11 cellular contexts compared by ENCODE assay signal in the genomic region with DNA sequence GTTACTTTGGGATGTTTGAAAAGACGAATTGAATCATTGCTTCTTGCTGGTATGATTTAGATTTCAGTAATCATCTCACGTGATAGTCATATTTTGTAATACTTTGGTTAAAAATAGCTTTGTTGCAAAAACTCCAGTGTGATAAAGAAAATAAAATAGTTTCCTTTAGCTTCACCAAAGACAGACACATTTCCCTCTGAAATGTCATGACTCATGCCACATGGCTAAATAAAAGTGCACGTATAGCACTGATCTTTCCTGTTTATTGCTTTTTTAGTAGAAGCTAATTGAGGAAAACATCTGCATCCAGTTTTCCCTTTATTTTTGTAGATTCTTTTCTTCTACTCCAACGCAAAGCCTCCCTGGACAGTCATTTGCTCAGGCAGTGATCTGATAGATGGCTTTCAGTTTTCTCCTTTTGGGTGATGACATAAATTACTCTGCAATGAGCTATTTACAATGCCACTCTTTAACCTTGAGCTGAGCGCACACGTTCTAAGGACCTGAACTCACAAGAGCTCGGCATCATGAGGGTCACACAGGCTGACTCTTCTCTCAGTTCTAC.
DNase-seq lines count a peak whose midpoint lies in the region; ATAC-seq and TF ChIP-seq lines count a peak whose summit lies in the region.
"Had no signal": no experiment of that assay in that cellular context is flagged by ENCODE, and none has a peak within 500 bp of the region (broad histone marks: within the 10 kb centered on the region; RNA-seq: fewer than 3 reads in every experiment).

No MANE protein-coding gene starts in this region.

- H3K9me3 ChIP-seq in IMR-90 (ENCODE audit: control insufficient read depth, insufficient read depth, low read length) = no peaks in the 10 kb centered on the region
- H3K9me3 ChIP-seq in breast epithelium = no peaks in the 10 kb centered on the region
- no peaks in the 10 kb centered on the region for H3K9me3 ChIP-seq in transverse colon
- H3K9me3 ChIP-seq: sigmoid colon had no signal

- H3K56ac ChIP-seq in IMR-90 (ENCODE audit: extremely low read depth, insufficient read depth, low read length) = peak overlapping the region; percentile 95

- H2BK5ac ChIP-seq in IMR-90 (ENCODE audit: low read depth, low read length, poor library complexity, severe bottlenecking) = peak overlapping the region; percentile 99

- peak overlapping the region; percentile 94 for H3K14ac ChIP-seq in IMR-90 (replicated peaks; ENCODE audit: low read depth, low read length)

- no peak for TF ChIP-seq EP300 in transverse colon (IDR thresholded peaks at IDR 0.05; ENCODE audit: low read depth)

- no peak for TF ChIP-seq CTCF in IMR-90 (conservative IDR thresholded peaks at IDR 0.05; ENCODE audit: low read depth, low read length)
- no peak for TF ChIP-seq CTCF in breast epithelium (IDR thresholded peaks at IDR 0.05)
- TF ChIP-seq CTCF in transverse colon (IDR thresholded peaks at IDR 0.05) = no peak

- in situ Hi-C loops in IMR-90 (cut with MboI; ENCODE audit: low sequenced_read_pairs) = no loop called here
- in situ Hi-C loops in transverse colon (cut with MboI; ENCODE audit: low pct_ligation_motif_present in 1 of 4, low pct_unique_long_range_greater_than_20kb in 1 of 4, low sequenced_read_pairs in 3 of 4) = no loop called here

- no peaks in the 10 kb centered on the region for H3K36me3 Mint-ChIP-seq in stimulated activated naive B cell treated with anti-CD40 and anti-IgM and Interleukin-4, amounts not matched to agents 10 μg/mL and 1 μg/mL and 100 μg/mL, for 72 hours

- H3K79me1 ChIP-seq in IMR-90 (ENCODE audit: low read depth in 1 of 2, low read length in 2 of 2) = peaks cover 39 to 69% of the 10 kb centered on the region in 2 experiments; a peak in 3 of 4 replicates

- H3K36me3 ChIP-seq in IMR-90 (ENCODE audit: control insufficient read depth, insufficient read depth, low read length) (no peaks in the 10 kb centered on the region), breast epithelium (no peaks in the 10 kb centered on the region), transverse colon (no peaks in the 10 kb centered on the region)
- H3K36me3 ChIP-seq: sigmoid colon had no signal

- H2AK5ac ChIP-seq in IMR-90 (ENCODE audit: low read depth, low read length) = peak overlapping the region; percentile 100

- peak overlapping the region; percentile 96 for H2BK20ac ChIP-seq in IMR-90 (ENCODE audit: low read depth, low read length)

- peak overlapping the region; percentile 98 for H4K5ac ChIP-seq in IMR-90 (ENCODE audit: low read depth, low read length)

- H3K27ac Mint-ChIP-seq in stimulated activated naive B cell treated with anti-CD40 and anti-IgM and Interleukin-4, amounts not matched to agents 10 μg/mL and 1 μg/mL and 100 μg/mL, for 72 hours = no peak overlapping the region

- peak overlapping the region; percentile 99 for H3K4ac ChIP-seq in IMR-90 (ENCODE audit: low read depth, low read length)

- peaks cover 50% of the 10 kb centered on the region for H3K4me1 ChIP-seq in IMR-90 (ENCODE audit: control insufficient read depth, insufficient read depth, low read length)
- H3K4me1 ChIP-seq in breast epithelium = no peaks in the 10 kb centered on the region
- peaks cover 0 to 11% (median 2%) of the 10 kb centered on the region in 4 donors for H3K4me1 ChIP-seq in transverse colon

- intact Hi-C loops in IMR-90 (cut with micrococcal nuclease) (loop anchor here (10.0 kb wide), 1 partner anchor 286 kb away; the partner anchor contains the start of gene CEMIP), breast epithelium (cut with DNase I; ENCODE audit: low total_unique reads) (no loop called here), transverse colon (cut with DNase I; ENCODE audit: low total_unique reads) (loop anchor here (5.0 kb wide), 1 partner anchor 1602 kb away; no protein-coding TSS in a partner anchor)

- DNase-seq in IMR-90 (peak; percentile 93), breast epithelium (ENCODE audit: low spot score in 2 of 2) (no peak), kidney glomerular epithelial cell (lab: John Stamatoyannopoulos, UW) (peak; percentile 33), transverse colon (no peak), activated gamma-delta T cell treated with Interleukin-2 at 50 U/mL for 16 hours (no peak)
- DNase-seq in stimulated activated naive B cell treated with anti-CD40 and anti-IgM and Interleukin-4, amounts not matched to agents 10 μg/mL and 1 μg/mL and 100 μg/mL, for 72 hours = no peak
- DNase-seq: activated CD4-positive, alpha-beta T cell treated with anti-CD3 and anti-CD28 coated beads, Interleukin-2, amount 50 U/mL, for 48 hours; caudate nucleus; NCI-H1417; sigmoid colon had no signal

- no peak overlapping the region for H3K4me3 Mint-ChIP-seq in stimulated activated naive B cell treated with anti-CD40 and anti-IgM and Interleukin-4, amounts not matched to agents 10 μg/mL and 1 μg/mL and 100 μg/mL, for 72 hours

- POLR2A ChIA-PET in IMR-90 (lab: Charles Lee; ENCODE audit: unreplicated experiment) = interaction anchor here (2.0 kb wide), 1 partner anchor 9 kb away, joined by 13 read pairs; no protein-coding TSS in a partner anchor

- peak overlapping the region; percentile 99 for H3K27ac ChIP-seq in IMR-90 (ENCODE audit: insufficient read depth, low read length)
- H3K27ac ChIP-seq in breast epithelium = peak overlapping the region; percentile 76 to 84
- H3K27ac ChIP-seq in transverse colon = peak overlapping the region in 3 of 4 donors; percentile 14 to 20 (median 15)

- no peak for TF ChIP-seq RAD21 in IMR-90 (IDR thresholded peaks at IDR 0.05; ENCODE audit: low read length)

- no peak overlapping the region for H3K4me2 ChIP-seq in IMR-90 (ENCODE audit: low read depth, low read length)

- ATAC-seq in IMR-90 (ENCODE audit: low read depth) (peak; percentile 55), HG02798 (IDR thresholded peaks at IDR 0.05; ENCODE audit: poor library complexity, unreplicated experiment) (no peak)
- ATAC-seq in stimulated activated naive B cell treated with anti-CD40 and anti-IgM and Interleukin-4, amounts not matched to agents 10 μg/mL and 1 μg/mL and 100 μg/mL, for 72 hours (replicated peaks) = no peak

- H3K9me1 ChIP-seq in IMR-90 (ENCODE audit: insufficient read depth, low read length) = peaks cover 59% of the 10 kb centered on the region

- peak overlapping the region; percentile 99 for H3K18ac ChIP-seq in IMR-90 (ENCODE audit: low read depth, low read length)

- H3K4me1 Mint-ChIP-seq in stimulated activated naive B cell treated with anti-CD40 and anti-IgM and Interleukin-4, amounts not matched to agents 10 μg/mL and 1 μg/mL and 100 μg/mL, for 72 hours = peaks cover 6 to 11% of the 10 kb centered on the region in 2 donors

- peak overlapping the region; percentile 89 to 98 for H4K8ac ChIP-seq in IMR-90 (ENCODE audit: low read depth in 2 of 2, low read length in 2 of 2)

- no peaks in the 10 kb centered on the region for H4K20me1 ChIP-seq in IMR-90 (ENCODE audit: insufficient read depth, low read length)

- no peaks in the 10 kb centered on the region for H3K27me3 ChIP-seq in IMR-90 (ENCODE audit: control insufficient read depth, insufficient read depth, low read length)
- H3K27me3 ChIP-seq in breast epithelium = no peaks in the 10 kb centered on the region
- H3K27me3 ChIP-seq in transverse colon = no peaks in the 10 kb centered on the region
- H3K27me3 ChIP-seq: sigmoid colon had no signal

- H2BK15ac ChIP-seq in IMR-90 (ENCODE audit: low read depth, low read length) = peak overlapping the region; percentile 90; the same call in 2 of the 3 replicates

- H3K23ac ChIP-seq in IMR-90 (ENCODE audit: low read depth, low read length) = peak overlapping the region; percentile 88

- no peak overlapping the region for H2AFZ ChIP-seq in IMR-90 (replicated peaks; ENCODE audit: low read length, poor library complexity)

- CTCF ChIA-PET in IMR-90 (lab: Yijun Ruan, JAX) = interaction anchor here (0.6 to 2.1 kb wide), 4 partner anchors 14 to 287 kb away, joined by 3 to 13 read pairs (median 4); no protein-coding TSS in a partner anchor

- dilution Hi-C loops in IMR-90 (cut with HindIII; ENCODE audit: low sequenced_read_pairs, unreplicated experiment) = no loop called here

- no peak overlapping the region for H3K4me3 ChIP-seq in IMR-90 (ENCODE audit: insufficient read depth, low read depth, low read length)
- no peak overlapping the region for H3K4me3 ChIP-seq in breast epithelium
- no peak overlapping the region for H3K4me3 ChIP-seq in transverse colon
- H3K4me3 ChIP-seq: sigmoid colon had no signal

- H3K9me3 Mint-ChIP-seq in stimulated activated naive B cell treated with anti-CD40 and anti-IgM and Interleukin-4, amounts not matched to agents 10 μg/mL and 1 μg/mL and 100 μg/mL, for 72 hours = peaks cover 5 to 7% of the 10 kb centered on the region in 2 donors

- 39% methylated on average over 3 of the region's 7 CpGs; no CpG with 5 or more reads in 1 of the 2 experiments for WGBS in IMR-90 (ENCODE audit: extremely low coverage in 2 of 2, insufficient read length in 1 of 2), 2 experiments
- 39 to 59% methylated on average over 5 to 7 of the region's 7 CpGs for WGBS in transverse colon (ENCODE audit: low coverage in 1 of 2), 2 donors

- peak overlapping the region; percentile 99 for H2BK120ac ChIP-seq in IMR-90 (ENCODE audit: low read depth, low read length)

- H3K27me3 Mint-ChIP-seq in stimulated activated naive B cell treated with anti-CD40 and anti-IgM and Interleukin-4, amounts not matched to agents 10 μg/mL and 1 μg/mL and 100 μg/mL, for 72 hours = peaks cover 5 to 7% of the 10 kb centered on the region in 2 donors

- TF ChIP-seq POLR2A in IMR-90 (IDR thresholded peaks at IDR 0.05; ENCODE audit: low read depth, low read length) (no peak), breast epithelium (IDR thresholded peaks at IDR 0.05) (no peak), transverse colon (IDR thresholded peaks at IDR 0.05) (no peak)

- H3K9ac ChIP-seq in IMR-90 (ENCODE audit: low read depth, low read length) = peak overlapping the region; percentile 72

- peak overlapping the region; percentile 66 for H2AK9ac ChIP-seq in IMR-90 (replicated peaks; ENCODE audit: low read depth, low read length, poor library complexity)

- BruUV-seq in IMR-90 (replicated peaks; lab: Mats Ljungman, UMichigan) = no TSS peak

- peak overlapping the region; percentile 100 for H4K91ac ChIP-seq in IMR-90 (ENCODE audit: insufficient read depth, low read depth, low read length)

TF ChIP-seq in IMR-90, 13 proteins besides CTCF, POLR2A, EP300 and RAD21 (continues in another document):
- TF ChIP-seq USF2 (IDR thresholded peaks at IDR 0.05; ENCODE audit: low read depth, low read length) = peak; percentile 69
- no peak for TF ChIP-seq RCOR1 (IDR thresholded peaks at IDR 0.05; ENCODE audit: insufficient replicate concordance, low read length)
- TF ChIP-seq NFE2L2 (IDR thresholded peaks at IDR 0.05; ENCODE audit: low read depth, low read length) = peak; percentile 52; the same call in 1 of the 2 replicates

Comparison
In these comparisons a context has a peak if more than half of its experiments do, and no peak if none do; other contexts are left out.
1. DNase-seq: peak in IMR-90 (single experiment) and kidney glomerular epithelial cell (single experiment); none in breast epithelium (0 of 2), transverse colon (single experiment), activated gamma-delta T cell treated with Interleukin-2 at 50 U/mL for 16 hours (single experiment) and stimulated activated naive B cell treated with anti-CD40 and anti-IgM and Interleukin-4, amounts not matched to agents 10 μg/mL and 1 μg/mL and 100 μg/mL, for 72 hours (single experiment).
2. H3K27ac ChIP-seq: peak in every context shown above with its lines; median percentile 99 in IMR-90; 80 in breast epithelium; 15 in transverse colon.